In genomic region chr4:155392486-155393184, GRCh38 we compare ENCODE assay signal across 12 cellular contexts. TPM values are rescaled to one million over a fixed set of nuclear protein-coding genes. Genes with fewer than 3 reads are reported as not detected.
DNase-seq lines count a peak whose midpoint lies in the region; ATAC-seq and TF ChIP-seq lines count a peak whose summit lies in the region.
"Had no signal": no experiment of that assay in that cellular context is flagged by ENCODE, and none has a peak within 500 bp of the region (broad histone marks: within the 10 kb centered on the region; RNA-seq: fewer than 3 reads in every experiment).

No MANE protein-coding gene starts in this region.

- H3K9ac ChIP-seq in PC-3 (ENCODE audit: low read length) (peak overlapping the region; percentile 56), trophoblast cell (ENCODE audit: low read length) (no peak overlapping the region)

- no peak overlapping the region for H2BK5ac ChIP-seq in trophoblast cell (ENCODE audit: low read depth, low read length, poor library complexity)

- no peak overlapping the region for H2AK5ac ChIP-seq in trophoblast cell (ENCODE audit: low read length)

- H4K12ac ChIP-seq in trophoblast cell (ENCODE audit: low read depth, low read length), result no peak overlapping the region

- intact Hi-C loops in PC-3 (cut with micrococcal nuclease), result no loop called here

- H2AFZ ChIP-seq in PC-3 (ENCODE audit: low read length) (peak overlapping the region; percentile 74), trophoblast cell (ENCODE audit: insufficient read depth, low read length, poor library complexity) (no peak overlapping the region)

- no peaks in the 10 kb centered on the region for H3K36me3 Mint-ChIP-seq in type B pancreatic cell
- H3K36me3 Mint-ChIP-seq in T-helper 17 cell (ENCODE audit: low read depth), result no peaks in the 10 kb centered on the region
- H3K36me3 Mint-ChIP-seq in activated naive CD4-positive, alpha-beta T cell treated with anti-CD3 and anti-CD28 coated beads, Interleukin-2, amount 10 ng/mL, durations not matched to agents 7 days and 5 days, result no peaks in the 10 kb centered on the region
- H3K36me3 Mint-ChIP-seq: activated CD4-positive, alpha-beta memory T cell treated with anti-CD3 and anti-CD28 coated beads for 36 hours had no signal

- H3K4ac ChIP-seq in trophoblast cell (ENCODE audit: low read depth, low read length), result no peak overlapping the region

- H2BK12ac ChIP-seq in trophoblast cell (ENCODE audit: low read length), result no peak overlapping the region

- peak overlapping the region; percentile 92 for H3K27ac ChIP-seq in PC-3 (ENCODE audit: low read length)
- H3K27ac ChIP-seq in trophoblast cell (ENCODE audit: low read depth, low read length), result no peak overlapping the region
- H3K27ac ChIP-seq: sigmoid colon had no signal

- no peak overlapping the region for H4K91ac ChIP-seq in trophoblast cell (ENCODE audit: low read depth, low read length)

- CTCF ChIA-PET in PC-3 (lab: Charles Lee), result no interaction called here
- CTCF ChIA-PET in activated naive CD4-positive, alpha-beta T cell treated with anti-CD3 and anti-CD28 coated beads, Interleukin-2, amount 10 ng/mL, durations not matched to agents 7 days and 5 days (lab: Charles Lee), result no interaction called here

- no peaks in the 10 kb centered on the region for H3K27me3 ChIP-seq in PC-3 (ENCODE audit: low read length)
- no peaks in the 10 kb centered on the region for H3K27me3 ChIP-seq in trophoblast cell (ENCODE audit: insufficient read depth, low read length)
- H3K27me3 ChIP-seq: sigmoid colon had no signal

- POLR2A ChIA-PET in PC-3 (lab: Charles Lee; ENCODE audit: unreplicated experiment), result interaction anchor here (0.5 kb wide), 1 partner anchor 560 kb away, joined by 4 read pairs; no protein-coding TSS in a partner anchor

- no peaks in the 10 kb centered on the region for H4K20me1 ChIP-seq in PC-3 (ENCODE audit: low read length)

- H3K9me2 ChIP-seq in PC-3 (replicated peaks; ENCODE audit: low read length), result no peaks in the 10 kb centered on the region

- BruUV-seq in PC-3 (replicated peaks; lab: Mats Ljungman, UMichigan), result no TSS peak

- H3K4me2 ChIP-seq in PC-3 (ENCODE audit: low read length) (peak overlapping the region; percentile 81), trophoblast cell (ENCODE audit: low read length) (no peak overlapping the region)

- H3K14ac ChIP-seq in trophoblast cell (ENCODE audit: low read length), result no peak overlapping the region

- no peaks in the 10 kb centered on the region for H3K4me1 Mint-ChIP-seq in type B pancreatic cell (ENCODE audit: unreplicated experiment)
- peaks cover 8% of the 10 kb centered on the region for H3K4me1 Mint-ChIP-seq in T-helper 17 cell
- no peaks in the 10 kb centered on the region for H3K4me1 Mint-ChIP-seq in activated naive CD4-positive, alpha-beta T cell treated with anti-CD3 and anti-CD28 coated beads, Interleukin-2, amount 10 ng/mL, durations not matched to agents 7 days and 5 days

- H3K27me3 Mint-ChIP-seq in type B pancreatic cell (peaks cover 2% of the 10 kb centered on the region), T-helper 17 cell (peaks cover 20% of the 10 kb centered on the region)
- H3K27me3 Mint-ChIP-seq in activated naive CD4-positive, alpha-beta T cell treated with anti-CD3 and anti-CD28 coated beads, Interleukin-2, amount 10 ng/mL, durations not matched to agents 7 days and 5 days, result no peaks in the 10 kb centered on the region

- TF ChIP-seq CTCF in PC-3 (conservative IDR thresholded peaks at IDR 0.05; ENCODE audit: low read depth, low read length) (no peak), epithelial cell of esophagus (IDR thresholded peaks at IDR 0.05; ENCODE audit: insufficient read depth, low read depth, low read length, missing control alignments) (no peak), type B pancreatic cell (conservative IDR thresholded peaks at IDR 0.05) (no peak)

- H3K9me3 ChIP-seq in PC-3 (ENCODE audit: low read length) (no peaks in the 10 kb centered on the region), trophoblast cell (ENCODE audit: insufficient read depth, low read depth, low read length) (peaks cover 1% of the 10 kb centered on the region), T-helper 17 cell (ENCODE audit: control insufficient read depth, low read length, poor library complexity, severe bottlenecking) (no peaks in the 10 kb centered on the region)
- H3K9me3 ChIP-seq: sigmoid colon had no signal

- peaks cover 20% of the 10 kb centered on the region for H3K4me1 ChIP-seq in PC-3 (ENCODE audit: insufficient read depth, low read length)
- no peaks in the 10 kb centered on the region for H3K4me1 ChIP-seq in trophoblast cell (ENCODE audit: control insufficient read depth in 1 of 2, insufficient read depth in 2 of 2, low read length in 2 of 2)
- H3K4me1 ChIP-seq: sigmoid colon had no signal

- H3K79me2 ChIP-seq in PC-3 (ENCODE audit: low read length), result no peaks in the 10 kb centered on the region
- H3K79me2 ChIP-seq in trophoblast cell (ENCODE audit: control insufficient read depth, insufficient read depth, low read length, poor library complexity), result no peaks in the 10 kb centered on the region

- no peak overlapping the region for H4K8ac ChIP-seq in trophoblast cell (ENCODE audit: low read depth, low read length)

- no CpG with 5 or more reads among the region's 8 CpGs for WGBS in trophoblast cell (ENCODE audit: extremely low coverage, insufficient coverage, insufficient read length)

- H3K36me3 ChIP-seq in PC-3 (ENCODE audit: low read depth, low read length) (no peaks in the 10 kb centered on the region), trophoblast cell (ENCODE audit: control insufficient read depth in 1 of 2, insufficient read depth in 2 of 2, low read length in 2 of 2) (no peaks in the 10 kb centered on the region)
- H3K36me3 ChIP-seq: sigmoid colon had no signal

- ATAC-seq in PC-3 (peak; percentile 88), T-helper 17 cell (no peak)
- ATAC-seq: K562 had no signal

- H3K4me3 Mint-ChIP-seq in type B pancreatic cell, result no peak overlapping the region
- H3K4me3 Mint-ChIP-seq in T-helper 17 cell, result no peak overlapping the region
- H3K4me3 Mint-ChIP-seq in activated naive CD4-positive, alpha-beta T cell treated with anti-CD3 and anti-CD28 coated beads, Interleukin-2, amount 10 ng/mL, durations not matched to agents 7 days and 5 days, result no peak overlapping the region
- H3K4me3 Mint-ChIP-seq: activated CD4-positive, alpha-beta memory T cell treated with anti-CD3 and anti-CD28 coated beads for 36 hours; activated naive CD4-positive, alpha-beta T cell treated with anti-CD3 and anti-CD28 coated beads for 36 hours had no signal

- H3K79me1 ChIP-seq in trophoblast cell (ENCODE audit: low read length), result no peaks in the 10 kb centered on the region

- no peak overlapping the region for H3K27ac Mint-ChIP-seq in type B pancreatic cell
- no peak overlapping the region for H3K27ac Mint-ChIP-seq in T-helper 17 cell
- H3K27ac Mint-ChIP-seq in activated naive CD4-positive, alpha-beta T cell treated with anti-CD3 and anti-CD28 coated beads, Interleukin-2, amount 10 ng/mL, durations not matched to agents 7 days and 5 days, result no peak overlapping the region
- H3K27ac Mint-ChIP-seq: activated CD4-positive, alpha-beta memory T cell treated with anti-CD3 and anti-CD28 coated beads for 36 hours; activated naive CD4-positive, alpha-beta T cell treated with anti-CD3 and anti-CD28 coated beads for 36 hours had no signal

- DNase-seq in EL (peak; percentile 89), PC-3 (peak; percentile 86), epithelial cell of esophagus (ENCODE audit: low read depth) (peak; percentile 58), trophoblast cell (peak; percentile 18 to 68), type B pancreatic cell (ENCODE audit: extremely low spot score, unreplicated experiment) (no peak), SHP77 treated with DMSO at 0.1 percent for 48 hours (lab: John Stamatoyannopoulos, UW) (no peak), T-helper 17 cell (no peak)
- DNase-seq in activated naive CD4-positive, alpha-beta T cell treated with anti-CD3 and anti-CD28 coated beads, Interleukin-2, amount 10 ng/mL, durations not matched to agents 7 days and 5 days, result no peak
- DNase-seq: activated CD4-positive, alpha-beta memory T cell treated with anti-CD3 and anti-CD28 coated beads for 36 hours; activated naive CD4-positive, alpha-beta T cell treated with anti-CD3 and anti-CD28 coated beads for 36 hours; sigmoid colon had no signal

- no peak overlapping the region for H3K23ac ChIP-seq in trophoblast cell (ENCODE audit: low read length)

- H3K4me3 ChIP-seq in PC-3 (ENCODE audit: low read length) (peak overlapping the region; percentile 49; the same call in 1 of the 2 replicates), epithelial cell of esophagus (ENCODE audit: low read length) (no peak overlapping the region), trophoblast cell (ENCODE audit: low read depth, low read length) (no peak overlapping the region)
- H3K4me3 ChIP-seq: K562, sigmoid colon had no signal

- H3K9me3 Mint-ChIP-seq in type B pancreatic cell, result no peaks in the 10 kb centered on the region
- H3K9me3 Mint-ChIP-seq in activated naive CD4-positive, alpha-beta T cell treated with anti-CD3 and anti-CD28 coated beads, Interleukin-2, amount 10 ng/mL, durations not matched to agents 7 days and 5 days, result no peaks in the 10 kb centered on the region
- H3K9me3 Mint-ChIP-seq: activated CD4-positive, alpha-beta memory T cell treated with anti-CD3 and anti-CD28 coated beads for 36 hours; activated naive CD4-positive, alpha-beta T cell treated with anti-CD3 and anti-CD28 coated beads for 36 hours had no signal

- no peak overlapping the region for H3K18ac ChIP-seq in trophoblast cell (ENCODE audit: low read length)

- H2BK120ac ChIP-seq in trophoblast cell (ENCODE audit: insufficient read depth, low read length, poor library complexity), result no peak overlapping the region

- no peaks in the 10 kb centered on the region for H3F3A ChIP-seq in PC-3 (ENCODE audit: low read length, unreplicated experiment)

RNA-seq across cellular contexts. Expression of gene MAP9, which starts 15.9 kb away (rescaled TPM):
- 3.6 and 10.6 TPM in 2 replicates for total RNA-seq in PC-3 (2014; rRNA removed)
- 10.6 and 10.9 TPM in 2 replicates for polyA plus RNA-seq in trophoblast cell (2013)
- 16.8 and 22.1 TPM in 2 replicates for total RNA-seq in type B pancreatic cell (ENCODE audit: low replicate concordance)
- 10 to 100 TPM; 19.5 to 29.7 TPM for total RNA-seq in T-helper 17 cell

Comparison
In these comparisons a context has a peak if more than half of its experiments do, and no peak if none do; other contexts are left out.
1. DNase-seq: peak in EL (single experiment), PC-3 (single experiment), epithelial cell of esophagus (single experiment) and trophoblast cell (2 of 2); none in type B pancreatic cell (single experiment), SHP77 treated with DMSO at 0.1 percent for 48 hours (single experiment), T-helper 17 cell (0 of 3) and activated naive CD4-positive, alpha-beta T cell treated with anti-CD3 and anti-CD28 coated beads, Interleukin-2, amount 10 ng/mL, durations not matched to agents 7 days and 5 days (single experiment).